Comparison of ENCODE assay signal across 17 cellular contexts in genomic region chr1:92301021-92301420, GRCh38.
"Had no signal": no experiment of that assay in that cellular context is flagged by ENCODE, and none has a peak within 500 bp of the region (broad histone marks: within the 10 kb centered on the region; RNA-seq: fewer than 3 reads in every experiment).

No MANE protein-coding gene starts in this region.

- H3K27ac Mint-ChIP-seq: endodermal cell, naive B cell had no signal

- H3K9me3 ChIP-seq: suprapubic skin, upper lobe of left lung had no signal

- H3K27me3 Mint-ChIP-seq: activated CD8-positive, alpha-beta T cell treated with anti-CD3 and anti-CD28 coated beads for 36 hours; naive B cell had no signal

- DNase-seq: activated CD4-positive, CD25-positive, alpha-beta regulatory T cell treated with anti-CD3 and anti-CD28 coated beads, Interleukin-2, amount 50 U/mL, for 72 hours; activated CD8-positive, alpha-beta memory T cell treated with anti-CD3 and anti-CD28 coated beads, Interleukin-2, amount 50 U/mL, for 4 hours; activated CD8-positive, alpha-beta T cell treated with anti-CD3 and anti-CD28 coated beads for 36 hours; activated naive CD4-positive, alpha-beta T cell treated with Interleukin-2 at 50 U/mL for 16 hours; aorta; endodermal cell; erythroblast; hypothalamus; kidney glomerular epithelial cell; naive B cell; stimulated activated CD4-positive, alpha-beta T cell treated with anti-CD3 and anti-CD28 coated beads, Interleukin-12 subunit alpha, Interleukin-12 subunit beta, amount 100 ng/mL, for 4 hours; stimulated activated CD4-positive, alpha-beta T cell treated with anti-CD3 and anti-CD28 coated beads, Interleukin-2, amount 100 ng/mL, for 48 hours; stimulated activated CD8-positive, alpha-beta memory T cell treated with anti-CD3 and anti-CD28 coated beads, Interleukin-4, amount 100 ng/mL, for 48 hours; stimulated activated naive CD8-positive, alpha-beta T cell treated with anti-CD3 and anti-CD28 coated beads, Interleukin-15, Interleukin-2, amounts not matched to agents 100 U/mL and 50 U/mL, for 24 hours; T-helper 2 cell; upper lobe of left lung had no signal

- H3K4me3 ChIP-seq: suprapubic skin, upper lobe of left lung had no signal

- H3K9me3 Mint-ChIP-seq: activated CD8-positive, alpha-beta T cell treated with anti-CD3 and anti-CD28 coated beads for 36 hours; endodermal cell; naive B cell had no signal

- H3K27me3 ChIP-seq: suprapubic skin, upper lobe of left lung had no signal

- ATAC-seq: activated CD8-positive, alpha-beta T cell treated with anti-CD3 and anti-CD28 coated beads for 36 hours; stimulated activated naive CD8-positive, alpha-beta T cell treated with anti-CD3 and anti-CD28 coated beads, Interleukin-15, Interleukin-2, amounts not matched to agents 100 U/mL and 50 U/mL, for 24 hours had no signal

- H3K27ac ChIP-seq: suprapubic skin, upper lobe of left lung had no signal
